In genomic region chr7:133977409-133978274, GRCh38 we compare ENCODE assay signal across 24 cellular contexts.
DNase-seq lines count a peak whose midpoint lies in the region; TF ChIP-seq lines count a peak whose summit lies in the region.
"Had no signal": no experiment of that assay in that cellular context is flagged by ENCODE, and none has a peak within 500 bp of the region (broad histone marks: within the 10 kb centered on the region; RNA-seq: fewer than 3 reads in every experiment).

No MANE protein-coding gene starts in this region.

- peaks cover 5% of the 10 kb centered on the region for H3K9me3 Mint-ChIP-seq in activated naive CD4-positive, alpha-beta T cell treated with anti-CD3 and anti-CD28 coated beads, Interleukin-2, amount 50 U/mL, for 24 hours
- no peaks in the 10 kb centered on the region for H3K9me3 Mint-ChIP-seq in activated naive CD4-positive, alpha-beta T cell treated with anti-CD3 and anti-CD28 coated beads for 36 hours
- H3K9me3 Mint-ChIP-seq in progenitor cell of endocrine pancreas (ENCODE audit: low read depth), result peaks cover 3% of the 10 kb centered on the region
- H3K9me3 Mint-ChIP-seq: HFFc6 had no signal

- intact Hi-C loops in activated naive CD4-positive, alpha-beta T cell treated with anti-CD3 and anti-CD28 coated beads for 36 hours (cut with micrococcal nuclease), result no loop called here

- no peaks in the 10 kb centered on the region for H3K36me3 ChIP-seq in MM.1S (replicated peaks; ENCODE audit: insufficient read depth, low read length)
- H3K36me3 ChIP-seq: heart right ventricle, vagina had no signal

- CTCF ChIA-PET in activated naive CD4-positive, alpha-beta T cell treated with anti-CD3 and anti-CD28 coated beads for 36 hours (lab: Charles Lee), result interaction anchor here (0.7 kb wide), 1 partner anchor 543 kb away, joined by 3 read pairs; no protein-coding TSS in a partner anchor

- H3K9me3 ChIP-seq in MM.1S (replicated peaks; ENCODE audit: insufficient read depth, low read length), result no peaks in the 10 kb centered on the region
- H3K9me3 ChIP-seq: heart right ventricle, psoas muscle, vagina had no signal

- no peaks in the 10 kb centered on the region for H3K4me1 Mint-ChIP-seq in activated naive CD4-positive, alpha-beta T cell treated with anti-CD3 and anti-CD28 coated beads, Interleukin-2, amount 50 U/mL, for 24 hours
- no peaks in the 10 kb centered on the region for H3K4me1 Mint-ChIP-seq in activated naive CD4-positive, alpha-beta T cell treated with anti-CD3 and anti-CD28 coated beads for 36 hours (ENCODE audit: low read depth)
- peaks cover 3% of the 10 kb centered on the region for H3K4me1 Mint-ChIP-seq in progenitor cell of endocrine pancreas (ENCODE audit: low read depth)
- H3K4me1 Mint-ChIP-seq: activated T-helper 17 cell treated with anti-CD3 and anti-CD28 coated beads, Interleukin-2, amount 50 U/mL, for 72 hours had no signal

- H3K27ac Mint-ChIP-seq in activated naive CD4-positive, alpha-beta T cell treated with anti-CD3 and anti-CD28 coated beads, Interleukin-2, amount 50 U/mL, for 24 hours, result peak overlapping the region; percentile 52
- no peak overlapping the region for H3K27ac Mint-ChIP-seq in activated naive CD4-positive, alpha-beta T cell treated with anti-CD3 and anti-CD28 coated beads for 36 hours
- H3K27ac Mint-ChIP-seq in progenitor cell of endocrine pancreas, result peak overlapping the region; percentile 49
- H3K27ac Mint-ChIP-seq: activated T-helper 17 cell treated with anti-CD3 and anti-CD28 coated beads, Interleukin-2, amount 50 U/mL, for 72 hours; HFFc6 had no signal

- H2AFZ ChIP-seq in MM.1S (ENCODE audit: low read length), result no peak overlapping the region

- H3F3A ChIP-seq in MM.1S (ENCODE audit: insufficient read depth, low read length), result no peaks in the 10 kb centered on the region

- H4K20me1 ChIP-seq in MM.1S (ENCODE audit: insufficient read depth, low read length), result no peaks in the 10 kb centered on the region

- no peak overlapping the region for H3K4me2 ChIP-seq in MM.1S (ENCODE audit: low read depth, low read length)
- H3K4me2 ChIP-seq: KMS-11, smooth muscle cell had no signal

- peaks cover 14% of the 10 kb centered on the region for H3K36me3 Mint-ChIP-seq in activated naive CD4-positive, alpha-beta T cell treated with anti-CD3 and anti-CD28 coated beads, Interleukin-2, amount 50 U/mL, for 24 hours
- H3K36me3 Mint-ChIP-seq in activated naive CD4-positive, alpha-beta T cell treated with anti-CD3 and anti-CD28 coated beads for 36 hours (ENCODE audit: low read depth), result peaks cover 15% of the 10 kb centered on the region
- H3K36me3 Mint-ChIP-seq in progenitor cell of endocrine pancreas (ENCODE audit: insufficient read depth), result peaks cover 4% of the 10 kb centered on the region

- H3K4me3 Mint-ChIP-seq in activated naive CD4-positive, alpha-beta T cell treated with anti-CD3 and anti-CD28 coated beads, Interleukin-2, amount 50 U/mL, for 24 hours, result no peak overlapping the region
- H3K4me3 Mint-ChIP-seq in activated naive CD4-positive, alpha-beta T cell treated with anti-CD3 and anti-CD28 coated beads for 36 hours, result no peak overlapping the region
- H3K4me3 Mint-ChIP-seq in progenitor cell of endocrine pancreas (ENCODE audit: low read depth), result no peak overlapping the region
- H3K4me3 Mint-ChIP-seq: activated T-helper 17 cell treated with anti-CD3 and anti-CD28 coated beads, Interleukin-2, amount 50 U/mL, for 72 hours; HFFc6 had no signal

- no peak overlapping the region for H3K27ac ChIP-seq in MM.1S (ENCODE audit: low read length)
- H3K27ac ChIP-seq: heart right ventricle, KMS-11, psoas muscle, vagina had no signal

- no peak for TF ChIP-seq CTCF in MM.1S (IDR thresholded peaks at IDR 0.05; ENCODE audit: low read length)
- TF ChIP-seq CTCF in progenitor cell of endocrine pancreas (IDR thresholded peaks at IDR 0.05; ENCODE audit: unreplicated experiment), result no peak

- no peak overlapping the region for H3K9ac ChIP-seq in MM.1S (ENCODE audit: low read length)
- H3K9ac ChIP-seq: KMS-11 had no signal

- no peak overlapping the region for H3K4me3 ChIP-seq in MM.1S (ENCODE audit: low read length)
- H3K4me3 ChIP-seq: heart right ventricle, psoas muscle, smooth muscle cell, vagina had no signal

- no peaks in the 10 kb centered on the region for H3K27me3 ChIP-seq in MM.1S (replicated peaks; ENCODE audit: insufficient read depth, low read length)
- H3K27me3 ChIP-seq: heart right ventricle, vagina had no signal

- no peaks in the 10 kb centered on the region for H3K79me2 ChIP-seq in MM.1S (ENCODE audit: low read length)

- H3K4me1 ChIP-seq in MM.1S (ENCODE audit: low read length), result no peaks in the 10 kb centered on the region
- H3K4me1 ChIP-seq: psoas muscle, vagina had no signal

- DNase-seq in activated naive CD4-positive, alpha-beta T cell treated with anti-CD3 and anti-CD28 coated beads for 36 hours, result no peak
- DNase-seq in MM.1S (peak; percentile 15), astrocyte of the hippocampus (ENCODE audit: low read depth, low spot score) (peak; percentile 26), progenitor cell of endocrine pancreas (ENCODE audit: low spot score, unreplicated experiment) (no peak), cerebellar cortex (ENCODE audit: low spot score) (no peak), hippocampal formation (lab: John Stamatoyannopoulos, UW) (no peak)
- DNase-seq in activated CD8-positive, alpha-beta memory T cell treated with anti-CD3 and anti-CD28 coated beads, Interleukin-2, amount 50 U/mL, for 48 hours, result no peak
- DNase-seq: activated CD8-positive, alpha-beta memory T cell treated with anti-CD3 and anti-CD28 coated beads for 24 hours; central memory CD4-positive, alpha-beta T cell; effector memory CD4-positive, alpha-beta T cell; heart right ventricle; HFFc6; islet precursor cell; naive B cell; NCI-H1417 treated with DMSO at 0.1 percent for 48 hours; psoas muscle; SHP77 treated with DMSO at 0.1 percent for 48 hours; stimulated activated CD4-positive, alpha-beta T cell treated with anti-CD3 and anti-CD28 coated beads, Interleukin-4, amount 100 ng/mL, for 4 hours; T-helper 1 cell had no signal

- H3K27me3 Mint-ChIP-seq in activated naive CD4-positive, alpha-beta T cell treated with anti-CD3 and anti-CD28 coated beads, Interleukin-2, amount 50 U/mL, for 24 hours, result no peaks in the 10 kb centered on the region
- H3K27me3 Mint-ChIP-seq in activated naive CD4-positive, alpha-beta T cell treated with anti-CD3 and anti-CD28 coated beads for 36 hours (ENCODE audit: low read depth), result no peaks in the 10 kb centered on the region
- H3K27me3 Mint-ChIP-seq in progenitor cell of endocrine pancreas, result no peaks in the 10 kb centered on the region
- H3K27me3 Mint-ChIP-seq: activated T-helper 17 cell treated with anti-CD3 and anti-CD28 coated beads, Interleukin-2, amount 50 U/mL, for 72 hours; naive B cell had no signal

- H3K9me2 ChIP-seq in MM.1S (replicated peaks; ENCODE audit: insufficient read depth, low read length), result no peaks in the 10 kb centered on the region

Comparison
In these comparisons a context has a peak if more than half of its experiments do, and no peak if none do; other contexts are left out.
1. DNase-seq: peak in MM.1S (single experiment) and astrocyte of the hippocampus (single experiment); none in activated naive CD4-positive, alpha-beta T cell treated with anti-CD3 and anti-CD28 coated beads for 36 hours (single experiment), progenitor cell of endocrine pancreas (single experiment), cerebellar cortex (single experiment), hippocampal formation (0 of 2) and activated CD8-positive, alpha-beta memory T cell treated with anti-CD3 and anti-CD28 coated beads, Interleukin-2, amount 50 U/mL, for 48 hours (single experiment).